ENCODE assay signal across 15 cellular contexts in the genomic region with DNA sequence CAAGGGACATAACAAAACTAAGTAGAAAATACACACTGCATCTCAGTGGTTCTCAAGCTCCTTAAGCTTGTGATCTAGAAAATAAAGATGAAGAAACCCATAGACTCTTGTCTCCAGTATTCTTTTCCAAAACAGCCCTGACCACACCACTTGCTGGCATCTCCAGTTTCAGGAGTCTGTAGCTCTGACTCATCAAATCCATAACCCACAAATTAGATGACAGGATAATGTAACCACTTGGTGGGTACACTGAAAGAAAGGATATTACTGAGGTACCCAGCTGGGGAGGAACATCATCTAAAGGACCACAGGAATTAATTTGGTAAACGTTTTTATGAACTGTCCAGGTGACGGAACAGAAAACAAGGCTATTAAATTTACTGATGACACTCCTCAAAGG.
DNase-seq lines count a peak whose midpoint lies in the region; ATAC-seq, FAIRE-seq and TF ChIP-seq lines count a peak whose summit lies in the region.
"Had no signal": no experiment of that assay in that cellular context is flagged by ENCODE, and none has a peak within 500 bp of the region (broad histone marks: within the 10 kb centered on the region; RNA-seq: fewer than 3 reads in every experiment).

No MANE protein-coding gene starts in this region.

- ATAC-seq in HG02759 (IDR thresholded peaks at IDR 0.05; ENCODE audit: unreplicated experiment) = no peak

- H3K4me2 ChIP-seq in SK-N-SH = no peak overlapping the region

- no peak for FAIRE-seq in kidney (lab: Jason Lieb, UNC)
- FAIRE-seq: TTC549 had no signal

- POLR2A ChIA-PET in A673 (lab: Charles Lee; ENCODE audit: low non-redundant PET) = no interaction called here
- POLR2A ChIA-PET in SK-N-SH (lab: Yijun Ruan, JAX) = no interaction called here

- H3K4me3 ChIP-seq in A673 (ENCODE audit: low read depth, low read length, poor library complexity, severe bottlenecking) (no peak overlapping the region), SK-N-SH (ENCODE audit: low read depth in 2 of 2, low read length in 1 of 2) (no peak overlapping the region), fibroblast of pulmonary artery (replicated peaks; ENCODE audit: low read depth, low read length) (no peak overlapping the region), stomach (no peak overlapping the region), kidney (ENCODE audit: low read length in 2 of 2) (no peak overlapping the region)
- H3K4me3 ChIP-seq: vagina had no signal

- H3K4me1 ChIP-seq in A673 (ENCODE audit: insufficient read depth, low read length, poor library complexity, severe bottlenecking) (no peaks in the 10 kb centered on the region), SK-N-SH (ENCODE audit: control insufficient read depth in 1 of 2, insufficient read depth in 2 of 2, low read depth in 1 of 2, low read length in 1 of 2) (no peaks in the 10 kb centered on the region; a peak in 1 of 4 replicates), stomach (peaks cover 0 to 4% (median 0%) of the 10 kb centered on the region in 4 donors), kidney (ENCODE audit: control insufficient read depth in 1 of 2, insufficient read depth in 1 of 2, low read depth in 1 of 2, low read length in 2 of 2) (no peaks in the 10 kb centered on the region)
- H3K4me1 ChIP-seq: vagina had no signal

- no peaks in the 10 kb centered on the region for H3K9me2 ChIP-seq in SK-N-SH

- intact Hi-C loops in A673 (cut with micrococcal nuclease; ENCODE audit: unreplicated experiment) (no loop called here), stomach (cut with DNase I; ENCODE audit: low total_unique reads) (no loop called here), kidney (cut with DNase I) (no loop called here)

- TF ChIP-seq EP300 in SK-N-SH (IDR thresholded peaks at IDR 0.05; ENCODE audit: borderline replicate concordance in 1 of 2, low read depth in 1 of 2, low read length in 1 of 2) (peak in 1 of 2 experiments; percentile 63; a peak in 2 of 4 replicates), stomach (IDR thresholded peaks at IDR 0.05) (no peak)

- H3K9me3 ChIP-seq in A673 (ENCODE audit: low read depth, low read length, poor library complexity, severe bottlenecking) (no peaks in the 10 kb centered on the region), SK-N-SH (no peaks in the 10 kb centered on the region), stomach (no peaks in the 10 kb centered on the region), kidney (ENCODE audit: control insufficient read depth in 1 of 2, low read length in 2 of 2) (no peaks in the 10 kb centered on the region)
- H3K9me3 ChIP-seq: vagina had no signal

- DNase-seq in A673 (ENCODE audit: low spot score) = peak; percentile 6
- DNase-seq in HCEC 1CT = peak; percentile 78
- no peak for DNase-seq in SK-N-SH
- peak; percentile 40 for DNase-seq in fibroblast of pulmonary artery (ENCODE audit: low read depth)
- no peak for DNase-seq in NCI-H510A (lab: John Stamatoyannopoulos, UW)
- DNase-seq in stomach = no peak
- DNase-seq in kidney = no peak
- DNase-seq: effector memory CD4-positive, alpha-beta T cell; hippocampal formation; NCI-H1092; NCI-H510A treated with DMSO at 0.1 percent for 48 hours; RPMI8226 had no signal

- H2AFZ ChIP-seq in SK-N-SH (ENCODE audit: low read depth) = no peak overlapping the region

- TF ChIP-seq CTCF in A673 (conservative IDR thresholded peaks at IDR 0.05; ENCODE audit: low read depth, low read length) = no peak
- TF ChIP-seq CTCF in SK-N-SH (IDR thresholded peaks at IDR 0.05) = no peak
- no peak for TF ChIP-seq CTCF in fibroblast of pulmonary artery (IDR thresholded peaks at IDR 0.05; ENCODE audit: low read length, missing control alignments)
- no peak for TF ChIP-seq CTCF in stomach (IDR thresholded peaks at IDR 0.05)
- TF ChIP-seq CTCF in kidney (IDR thresholded peaks at IDR 0.05; ENCODE audit: borderline replicate concordance, extremely low read depth, insufficient read depth) = no peak

- no peak for TF ChIP-seq POLR2A in stomach (IDR thresholded peaks at IDR 0.05)

- no peaks in the 10 kb centered on the region for H3K79me2 ChIP-seq in SK-N-SH (ENCODE audit: insufficient read depth)

- TF ChIP-seq RAD21 in SK-N-SH (IDR thresholded peaks at IDR 0.05; ENCODE audit: low read length) = no peak

- H3K27ac ChIP-seq in A673 (ENCODE audit: low read depth, low read length, poor library complexity, severe bottlenecking) (no peak overlapping the region), SK-N-SH (ENCODE audit: low read depth in 2 of 2, low read length in 1 of 2) (peak overlapping the region in 1 of 2 experiments; percentile 49; a peak in 2 of 4 replicates), stomach (no peak overlapping the region), kidney (ENCODE audit: low read depth in 2 of 2, low read length in 2 of 2) (no peak overlapping the region)
- H3K27ac ChIP-seq: vagina had no signal

- CTCF ChIA-PET in A673 (lab: Charles Lee) = no interaction called here
- CTCF ChIA-PET in SK-N-SH (lab: Yijun Ruan, JAX) = no interaction called here

- no TSS peak for BruUV-seq in A673 (replicated peaks; lab: Mats Ljungman, UMichigan)

- 72% methylated on average over 2 of the region's 2 CpGs for WGBS in SK-N-SH (ENCODE audit: low lambda C conversion rate)
- 87 to 100% (median 94%) methylated on average over 2 of the region's 2 CpGs for WGBS in stomach, 5 donors

- no peaks in the 10 kb centered on the region for H4K20me1 ChIP-seq in SK-N-SH (ENCODE audit: insufficient read depth)

- no peaks in the 10 kb centered on the region for H3K27me3 ChIP-seq in A673 (replicated peaks; ENCODE audit: insufficient read depth, low read depth, low read length, poor library complexity)
- no peaks in the 10 kb centered on the region for H3K27me3 ChIP-seq in SK-N-SH (ENCODE audit: insufficient read depth)
- no peaks in the 10 kb centered on the region for H3K27me3 ChIP-seq in stomach
- H3K27me3 ChIP-seq: vagina had no signal

- H3K9ac ChIP-seq in SK-N-SH (no peak overlapping the region), kidney (ENCODE audit: low read length in 2 of 2) (no peak overlapping the region)

- peaks cover 10% of the 10 kb centered on the region for H3F3A ChIP-seq in SK-N-SH (replicated peaks; ENCODE audit: insufficient read depth)

- no peaks in the 10 kb centered on the region for H3K36me3 ChIP-seq in A673 (ENCODE audit: insufficient read depth, low read length, poor library complexity, severe bottlenecking)
- peaks cover 0 to 5% of the 10 kb centered on the region in 2 experiments for H3K36me3 ChIP-seq in SK-N-SH (replicated peaks in 1 of 2; ENCODE audit: control insufficient read depth in 1 of 2, insufficient read depth in 2 of 2, low read length in 1 of 2)
- H3K36me3 ChIP-seq in stomach = peaks cover 9 to 15% (median 11%) of the 10 kb centered on the region in 4 donors
- no peaks in the 10 kb centered on the region for H3K36me3 ChIP-seq in kidney (ENCODE audit: control insufficient read depth in 1 of 2, insufficient read depth in 2 of 2, low read length in 2 of 2)

TF ChIP-seq in SK-N-SH, 30 proteins besides CTCF, POLR2A, EP300 and RAD21:
- TF ChIP-seq, protein P1, sequence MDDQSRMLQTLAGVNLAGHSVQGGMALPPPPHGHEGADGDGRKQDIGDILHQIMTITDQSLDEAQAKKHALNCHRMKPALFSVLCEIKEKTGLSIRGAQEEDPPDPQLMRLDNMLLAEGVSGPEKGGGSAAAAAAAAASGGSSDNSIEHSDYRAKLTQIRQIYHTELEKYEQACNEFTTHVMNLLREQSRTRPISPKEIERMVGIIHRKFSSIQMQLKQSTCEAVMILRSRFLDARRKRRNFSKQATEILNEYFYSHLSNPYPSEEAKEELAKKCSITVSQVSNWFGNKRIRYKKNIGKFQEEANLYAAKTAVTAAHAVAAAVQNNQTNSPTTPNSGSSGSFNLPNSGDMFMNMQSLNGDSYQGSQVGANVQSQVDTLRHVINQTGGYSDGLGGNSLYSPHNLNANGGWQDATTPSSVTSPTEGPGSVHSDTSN (IDR thresholded peaks at IDR 0.05) = peak; percentile 58
- TF ChIP-seq JUND (IDR thresholded peaks at IDR 0.05) (peak; percentile 85), CHD2 (IDR thresholded peaks at IDR 0.05; ENCODE audit: low read length, partially characterized antibody) (no peak), YY1 (IDR thresholded peaks at IDR 0.05; ENCODE audit: low read depth) (no peak), TCF12 (IDR thresholded peaks at IDR 0.05) (peak; percentile 86), SMC3 (IDR thresholded peaks at IDR 0.05; ENCODE audit: low read depth, low read length) (no peak), SIN3A (IDR thresholded peaks at IDR 0.05; ENCODE audit: borderline replicate concordance, low read depth, low read length) (no peak), EZH2phosphoT487 (IDR thresholded peaks at IDR 0.05; ENCODE audit: borderline replicate concordance, low read depth) (no peak), FOSL2 (IDR thresholded peaks at IDR 0.05; ENCODE audit: borderline replicate concordance, low read depth) (peak; percentile 79), NFIC (IDR thresholded peaks at IDR 0.05; ENCODE audit: borderline replicate concordance) (peak; percentile 58; the same call in 1 of the 2 replicates), POLR2AphosphoS5 (IDR thresholded peaks at IDR 0.05; ENCODE audit: low read depth, low read length) (peak; percentile 39; the same call in 1 of the 2 replicates), TEAD4 (IDR thresholded peaks at IDR 0.05; ENCODE audit: borderline replicate concordance, insufficient read depth) (0 out of 2 replicates have a peak, but pooled peaks have one; percentile 52), RXRA (IDR thresholded peaks at IDR 0.05; ENCODE audit: borderline replicate concordance, low read depth) (peak; percentile 21; the same call in 1 of the 2 replicates)
- TF ChIP-seq, protein P2, sequence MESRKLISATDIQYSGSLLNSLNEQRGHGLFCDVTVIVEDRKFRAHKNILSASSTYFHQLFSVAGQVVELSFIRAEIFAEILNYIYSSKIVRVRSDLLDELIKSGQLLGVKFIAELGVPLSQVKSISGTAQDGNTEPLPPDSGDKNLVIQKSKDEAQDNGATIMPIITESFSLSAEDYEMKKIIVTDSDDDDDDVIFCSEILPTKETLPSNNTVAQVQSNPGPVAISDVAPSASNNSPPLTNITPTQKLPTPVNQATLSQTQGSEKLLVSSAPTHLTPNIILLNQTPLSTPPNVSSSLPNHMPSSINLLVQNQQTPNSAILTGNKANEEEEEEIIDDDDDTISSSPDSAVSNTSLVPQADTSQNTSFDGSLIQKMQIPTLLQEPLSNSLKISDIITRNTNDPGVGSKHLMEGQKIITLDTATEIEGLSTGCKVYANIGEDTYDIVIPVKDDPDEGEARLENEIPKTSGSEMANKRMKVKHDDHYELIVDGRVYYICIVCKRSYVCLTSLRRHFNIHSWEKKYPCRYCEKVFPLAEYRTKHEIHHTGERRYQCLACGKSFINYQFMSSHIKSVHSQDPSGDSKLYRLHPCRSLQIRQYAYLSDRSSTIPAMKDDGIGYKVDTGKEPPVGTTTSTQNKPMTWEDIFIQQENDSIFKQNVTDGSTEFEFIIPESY (IDR thresholded peaks at IDR 0.05; ENCODE audit: borderline replicate concordance, low read depth) = no peak
TF ChIP-seq in SK-N-SH: peak in this region for 8.

Comparison
In these comparisons a context has a peak if more than half of its experiments do, and no peak if none do; other contexts are left out.
1. DNase-seq: peak in A673 (single experiment), HCEC 1CT (single experiment) and fibroblast of pulmonary artery (single experiment); none in SK-N-SH (single experiment), NCI-H510A (single experiment), stomach (single experiment) and kidney (single experiment).